ENCODE assay signal across 22 cellular contexts in genomic region chr11:16278273-16278672, GRCh38.
"Had no signal": no experiment of that assay in that cellular context is flagged by ENCODE, and none has a peak within 500 bp of the region (broad histone marks: within the 10 kb centered on the region; RNA-seq: fewer than 3 reads in every experiment).

No MANE protein-coding gene starts in this region.

- DNase-seq: activated B cell treated with CpG ODN at 0.5 μM for 24 hours; activated CD4-positive, alpha-beta T cell treated with anti-CD3 and anti-CD28 coated beads, Interleukin-2, amount 50 U/mL, for 1 hour; activated CD8-positive, alpha-beta T cell treated with anti-CD3 and anti-CD28 coated beads for 36 hours; activated gamma-delta T cell treated with Interleukin-2 at 50 U/mL for 16 hours; activated naive CD4-positive, alpha-beta T cell treated with anti-CD3 and anti-CD28 coated beads, Interleukin-2, amount 50 U/mL, for 16 hours; activated T-cell treated with anti-CD3 and anti-CD28 coated beads, Interleukin-2, amount 50 U/mL, for 4 hours; amniotic stem cell; brain microvascular endothelial cell; central memory CD4-positive, alpha-beta T cell; effector CD8-positive, alpha-beta T cell; foreskin melanocyte; left ventricle myocardium inferior; midbrain; naive thymus-derived CD8-positive, alpha-beta T cell; nucleus accumbens; spleen; stimulated activated naive CD4-positive, alpha-beta T cell; T-helper 1 cell; tibial artery had no signal

- H3K27ac ChIP-seq: brain microvascular endothelial cell, left ventricle myocardium inferior, right atrium auricular region, spleen, suprapubic skin, tibial artery had no signal

- H3K27me3 ChIP-seq: brain microvascular endothelial cell, right atrium auricular region, spleen, suprapubic skin, tibial artery had no signal

- ATAC-seq: activated CD8-positive, alpha-beta T cell treated with anti-CD3 and anti-CD28 coated beads for 36 hours; activated T-cell treated with anti-CD3 and anti-CD28 coated beads, Interleukin-2, amount 50 U/mL, for 4 hours; activated T-helper 17 cell treated with anti-CD3 and anti-CD28 coated beads, Interleukin-2, amount 50 U/mL, for 72 hours; naive thymus-derived CD8-positive, alpha-beta T cell had no signal

- H3K4me1 ChIP-seq: right atrium auricular region, spleen, tibial artery had no signal

- H3K9me3 ChIP-seq: left ventricle myocardium inferior, right atrium auricular region, spleen, suprapubic skin, tibial artery had no signal

- H3K36me3 ChIP-seq: brain microvascular endothelial cell, left ventricle myocardium inferior, right atrium auricular region, spleen, suprapubic skin, tibial artery had no signal

- H3K4me3 ChIP-seq: left ventricle myocardium inferior, right atrium auricular region, spleen, suprapubic skin, tibial artery had no signal
